In the genomic region with DNA sequence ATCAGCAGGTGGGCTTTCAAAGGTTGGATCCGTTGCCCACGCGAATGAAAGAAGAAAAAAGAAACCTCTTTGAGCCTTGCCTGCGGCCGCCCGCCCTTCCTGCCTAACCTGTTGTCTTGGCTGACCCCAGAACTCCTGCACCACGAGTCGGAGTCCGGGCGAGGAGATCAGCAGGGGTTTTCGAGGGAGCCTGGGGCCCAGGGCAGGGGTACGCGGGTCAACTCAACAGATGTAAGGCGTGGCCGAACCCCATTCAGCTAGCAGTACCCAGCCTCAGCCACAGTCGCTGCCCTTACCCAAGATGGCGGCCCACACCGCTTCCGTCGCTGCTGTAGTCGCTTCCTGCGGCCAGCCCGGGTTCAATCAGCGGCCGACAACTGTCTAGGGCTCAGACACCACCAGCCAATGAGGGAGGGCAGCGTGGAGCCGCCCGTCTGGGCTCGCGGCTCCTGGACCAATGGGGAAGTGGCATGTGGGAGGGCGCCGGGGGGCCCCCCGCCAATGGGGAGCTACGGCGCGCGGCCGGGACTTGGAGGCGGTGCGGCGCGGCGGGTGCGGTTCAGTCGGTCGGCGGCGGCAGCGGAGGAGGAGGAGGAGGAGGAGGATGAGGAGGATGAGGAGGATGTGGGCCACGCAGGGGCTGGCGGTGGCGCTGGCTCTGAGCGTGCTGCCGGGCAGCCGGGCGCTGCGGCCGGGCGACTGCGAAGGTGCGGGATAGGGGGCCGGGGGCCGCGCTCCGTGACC, we compare ENCODE assay signal across 8 cellular contexts. TPM values are rescaled to one million over a fixed set of nuclear protein-coding genes. Genes with fewer than 3 reads are reported as not detected.
DNase-seq lines count a peak whose midpoint lies in the region; ATAC-seq and TF ChIP-seq lines count a peak whose summit lies in the region.

Gene MANF, plus strand, starts transcription at position 562 of the 744 bp plus-strand sequence. Its CDS starts 52 bp downstream, at position 614.

- H3K36me3 ChIP-seq in left lung = peaks cover 0 to 33% of the 10 kb centered on the region in 2 donors

- peak; percentile 97 for DNase-seq in CD14-positive monocyte (ENCODE audit: low spot score)
- DNase-seq in NCI-H774 (lab: John Stamatoyannopoulos, UW) = peak; percentile 82
- peak; percentile 95 to 96 for DNase-seq in activated CD4-positive, alpha-beta T cell treated with anti-CD3 and anti-CD28 coated beads, Interleukin-2, amount 50 U/mL, for 4 hours
- peak; percentile 98 for DNase-seq in left lung
- DNase-seq in stimulated activated CD4-positive, alpha-beta T cell treated with anti-CD3 and anti-CD28 coated beads, Interleukin-2, amount 100 ng/mL, for 48 hours = peak; percentile 93 to 94

- intact Hi-C loops in CD14-positive monocyte (cut with micrococcal nuclease) (loop anchor here (5.0 to 10.0 kb wide), 3 partner anchors 297 to 1150 kb away; partner anchors contain the start of genes CISH (in 1 of the 2), NT5DC2 (in 1 of the 2) and UQCC5 (in 1 of the 2)), left lung (cut with DNase I) (no loop called here)
- intact Hi-C loops in dendritic cell treated with granulocyte-macrophage colony-stimulating factor and Interleukin-4, amounts not matched to agents 40 ng/mL and 50 ng/mL, for 4 days (cut with micrococcal nuclease) = loop anchor here (2.0 to 5.0 kb wide), 4 partner anchors 114 to 813 kb away; partner anchors contain the start of gene MAPKAPK3

- peaks cover 21 to 23% of the 10 kb centered on the region in 2 donors for H3K36me3 Mint-ChIP-seq in CD14-positive monocyte
- peaks cover 61% of the 10 kb centered on the region for H3K36me3 Mint-ChIP-seq in dendritic cell treated with granulocyte-macrophage colony-stimulating factor and Interleukin-4, amounts not matched to agents 40 ng/mL and 50 ng/mL, for 4 days (ENCODE audit: low read depth)

- peak within 1 kb of the TSS; percentile 90 to 95 for H3K27ac ChIP-seq in left lung

- peak within 1 kb of the TSS; percentile 96 to 98 for H3K4me3 Mint-ChIP-seq in CD14-positive monocyte
- peak within 1 kb of the TSS; percentile 93 for H3K4me3 Mint-ChIP-seq in dendritic cell treated with granulocyte-macrophage colony-stimulating factor and Interleukin-4, amounts not matched to agents 40 ng/mL and 50 ng/mL, for 4 days

- peaks cover 38% of the 10 kb centered on the region for H3K4me1 Mint-ChIP-seq in CD14-positive monocyte
- H3K4me1 Mint-ChIP-seq in dendritic cell treated with granulocyte-macrophage colony-stimulating factor and Interleukin-4, amounts not matched to agents 40 ng/mL and 50 ng/mL, for 4 days (ENCODE audit: low read depth) = peaks cover 60% of the 10 kb centered on the region

- H3K9me3 ChIP-seq in left lung = no peaks in the 10 kb centered on the region

- H3K27me3 ChIP-seq in left lung = no peaks in the 10 kb centered on the region

- H3K4me1 ChIP-seq in left lung = peaks cover 27 to 50% of the 10 kb centered on the region in 2 donors

- no peak for TF ChIP-seq CTCF in CD14-positive monocyte (IDR thresholded peaks at IDR 0.05)
- TF ChIP-seq CTCF in left lung (IDR thresholded peaks at IDR 0.05) = peak in 1 of 2 donors; percentile 42

- peak within 1 kb of the TSS; percentile 64 to 89 for H3K4me3 ChIP-seq in left lung

- ATAC-seq in GM19395 (IDR thresholded peaks at IDR 0.05; ENCODE audit: unreplicated experiment) = peak; percentile 92
- peak; percentile 90 for ATAC-seq in HG03565 (IDR thresholded peaks at IDR 0.05; ENCODE audit: unreplicated experiment)
- peak; percentile 97 for ATAC-seq in left lung

- peaks cover 0 to 3% (median 1%) of the 10 kb centered on the region in 3 donors for H3K27me3 Mint-ChIP-seq in CD14-positive monocyte (ENCODE audit: low read depth in 3 of 3)
- no peaks in the 10 kb centered on the region for H3K27me3 Mint-ChIP-seq in dendritic cell treated with granulocyte-macrophage colony-stimulating factor and Interleukin-4, amounts not matched to agents 40 ng/mL and 50 ng/mL, for 4 days

- H3K9me3 Mint-ChIP-seq in CD14-positive monocyte = no peaks in the 10 kb centered on the region
- H3K9me3 Mint-ChIP-seq in dendritic cell treated with granulocyte-macrophage colony-stimulating factor and Interleukin-4, amounts not matched to agents 40 ng/mL and 50 ng/mL, for 4 days = no peaks in the 10 kb centered on the region

- peak within 1 kb of the TSS; percentile 96 to 99 (median 97) for H3K27ac Mint-ChIP-seq in CD14-positive monocyte
- H3K27ac Mint-ChIP-seq in dendritic cell treated with granulocyte-macrophage colony-stimulating factor and Interleukin-4, amounts not matched to agents 40 ng/mL and 50 ng/mL, for 4 days = peak within 1 kb of the TSS; percentile 99

RNA-seq across cellular contexts. Expression of gene MANF, which starts in this region (rescaled TPM):
- polyA plus RNA-seq in CD14-positive monocyte = 10 to 100 TPM; 23.6 to 30.2 TPM
- 100 to 1,000 TPM; 109 to 187 TPM for total RNA-seq in left lung

Comparison
In these comparisons a context has a peak if more than half of its experiments do, and no peak if none do; other contexts are left out.
1. Peak in every context shown above with its lines: DNase-seq, ATAC-seq, H3K4me3 ChIP-seq and H3K27ac ChIP-seq.
2. intact Hi-C loops: an anchor here in CD14-positive monocyte (5.0 to 10.0 kb wide) and dendritic cell treated with granulocyte-macrophage colony-stimulating factor and Interleukin-4, amounts not matched to agents 40 ng/mL and 50 ng/mL, for 4 days (2.0 to 5.0 kb wide); none called in left lung.